In genomic region chr20:19903168-19903676, GRCh38 we compare ENCODE assay signal across 1 cellular context.
A peak's percentile ranks its signal among the peaks of the same experiment; 100 is the strongest.
TF ChIP-seq lines count a peak whose summit lies in the region.

No MANE protein-coding gene starts in this region.

TF ChIP-seq in GM12878, 131 proteins besides CTCF, POLR2A, EP300 and RAD21 (continued from another document and continues in another):
- TF ChIP-seq SKIL (IDR thresholded peaks at IDR 0.05; ENCODE audit: low read depth, poor library complexity, severe bottlenecking) (peak; percentile 38), PBX3 (IDR thresholded peaks at IDR 0.05; ENCODE audit: insufficient replicate concordance, low read depth, low read length) (no peak), ZNF207 (IDR thresholded peaks at IDR 0.05; ENCODE audit: borderline replicate concordance) (no peak), CREM (IDR thresholded peaks at IDR 0.05; ENCODE audit: low read depth) (peak; percentile 54), MEF2A (IDR thresholded peaks at IDR 0.05; ENCODE audit: insufficient read depth, low read depth, low read length) (peak; percentile 61; the same call in 1 of the 2 replicates), JUND (IDR thresholded peaks at IDR 0.05; ENCODE audit: low read depth, low read length) (no peak), ZNF592 (IDR thresholded peaks at IDR 0.05) (no peak), ZNF687 (IDR thresholded peaks at IDR 0.05) (no peak), ZZZ3 (IDR thresholded peaks at IDR 0.05; ENCODE audit: control insufficient read depth, insufficient read length, low read depth) (no peak), NFIC (IDR thresholded peaks at IDR 0.05; ENCODE audit: low read depth, low read length) (peak; percentile 36; the same call in 1 of the 2 replicates), MYC (IDR thresholded peaks at IDR 0.05; ENCODE audit: insufficient read depth, insufficient read length, insufficient replicate concordance, low read length, severe bottlenecking) (no peak), MLLT1 (IDR thresholded peaks at IDR 0.05) (peak; percentile 57; the same call in 1 of the 2 replicates), CEBPZ (IDR thresholded peaks at IDR 0.05; ENCODE audit: low read depth, low read length) (no peak), SMAD5 (IDR thresholded peaks at IDR 0.05; ENCODE audit: low read depth) (no peak), MTA2 (IDR thresholded peaks at IDR 0.05; ENCODE audit: low read depth) (peak; percentile 40), PRDM15 (CRISPR knock-in tag; IDR thresholded peaks at IDR 0.05) (no peak), FOS (IDR thresholded peaks at IDR 0.05; ENCODE audit: borderline replicate concordance, extremely low read depth, insufficient read length) (no peak), CHD4 (IDR thresholded peaks at IDR 0.05) (no peak), REST (IDR thresholded peaks at IDR 0.05; ENCODE audit: low read depth, low read length) (no peak), CHD2 (IDR thresholded peaks at IDR 0.05; ENCODE audit: borderline replicate concordance, low read depth, low read length) (no peak), CEBPB (IDR thresholded peaks at IDR 0.05; ENCODE audit: borderline replicate concordance in 1 of 2, low read depth in 2 of 2, low read length in 2 of 2) (no peak), NR2C1 (IDR thresholded peaks at IDR 0.05) (no peak)
